ENCODE assay signal across 8 cellular contexts in genomic region chr7:30225863-30226361, GRCh38. TPM values are rescaled to one million over a fixed set of nuclear protein-coding genes. Genes with fewer than 3 reads are reported as not detected.
A peak's percentile ranks its signal among the peaks of the same experiment; 100 is the strongest.
DNase-seq lines count a peak whose midpoint lies in the region; ATAC-seq, FAIRE-seq and TF ChIP-seq lines count a peak whose summit lies in the region.

No MANE protein-coding gene starts in this region.

- FAIRE-seq in RCC 7860 (lab: Jason Lieb, UNC) = peak; percentile 80

- H3K27me3 Mint-ChIP-seq in natural killer cell treated with Interleukin-12 subunit alpha and Interleukin-12 subunit beta and Interleukin-15 and Interleukin-18, amount 100 ng/mL, for 72 hours = peaks cover 2 to 4% of the 10 kb centered on the region in 2 donors
- peaks cover 2% of the 10 kb centered on the region for H3K27me3 Mint-ChIP-seq in T-helper 2 cell treated with Interferon-gamma antibody and Interleukin-4, amounts not matched to agents 5 μg/mL and 100 μg/mL, for 36 hours (ENCODE audit: low read depth)

- peaks cover 19 to 22% of the 10 kb centered on the region in 2 donors for H3K4me1 Mint-ChIP-seq in natural killer cell treated with Interleukin-12 subunit alpha and Interleukin-12 subunit beta and Interleukin-15 and Interleukin-18, amount 100 ng/mL, for 72 hours (ENCODE audit: low read depth in 2 of 2)
- H3K4me1 Mint-ChIP-seq in T-helper 2 cell treated with Interferon-gamma antibody and Interleukin-4, amounts not matched to agents 5 μg/mL and 100 μg/mL, for 36 hours (ENCODE audit: low read depth) = peaks cover 1% of the 10 kb centered on the region

- H3K4me3 ChIP-seq in GM12864 (ENCODE audit: low read depth, low read length) (no peak overlapping the region), epithelial cell of proximal tubule (ENCODE audit: low read depth, low read length) (no peak overlapping the region)

- DNase-seq in GM12864 (ENCODE audit: low read depth) (peak; percentile 76), Kasumi-1 (lab: John Stamatoyannopoulos, UW) (peak; percentile 100), RCC 7860 (ENCODE audit: low spot score) (peak; percentile 84), epithelial cell of proximal tubule (ENCODE audit: low read depth) (peak; percentile 56), activated gamma-delta T cell treated with Interleukin-2 at 50 U/mL for 16 hours (no peak)
- DNase-seq in natural killer cell treated with Interleukin-12 subunit alpha and Interleukin-12 subunit beta and Interleukin-15 and Interleukin-18, amount 100 ng/mL, for 72 hours (ENCODE audit: low spot score) = no peak
- no peak for DNase-seq in T-helper 2 cell treated with Interferon-gamma antibody and Interleukin-4, amounts not matched to agents 5 μg/mL and 100 μg/mL, for 36 hours (ENCODE audit: low spot score)

- ATAC-seq in GM21737 (IDR thresholded peaks at IDR 0.05; ENCODE audit: unreplicated experiment) = peak; percentile 85
- ATAC-seq in natural killer cell treated with Interleukin-12 subunit alpha and Interleukin-12 subunit beta and Interleukin-15 and Interleukin-18, amount 100 ng/mL, for 72 hours = peak; percentile 66 to 69

- TF ChIP-seq CTCF in GM12864 (IDR thresholded peaks at IDR 0.05; ENCODE audit: low read depth, low read length, missing control alignments) = no peak
- no peak for TF ChIP-seq CTCF in epithelial cell of proximal tubule (conservative IDR thresholded peaks at IDR 0.05; ENCODE audit: low read depth, low read length)

- no peak overlapping the region for H3K4me3 Mint-ChIP-seq in natural killer cell treated with Interleukin-12 subunit alpha and Interleukin-12 subunit beta and Interleukin-15 and Interleukin-18, amount 100 ng/mL, for 72 hours
- H3K4me3 Mint-ChIP-seq in T-helper 2 cell treated with Interferon-gamma antibody and Interleukin-4, amounts not matched to agents 5 μg/mL and 100 μg/mL, for 36 hours = no peak overlapping the region

- H3K9me3 Mint-ChIP-seq in natural killer cell treated with Interleukin-12 subunit alpha and Interleukin-12 subunit beta and Interleukin-15 and Interleukin-18, amount 100 ng/mL, for 72 hours = no peaks in the 10 kb centered on the region
- no peaks in the 10 kb centered on the region for H3K9me3 Mint-ChIP-seq in T-helper 2 cell treated with Interferon-gamma antibody and Interleukin-4, amounts not matched to agents 5 μg/mL and 100 μg/mL, for 36 hours

- peak overlapping the region; percentile 31 to 32 for H3K27ac Mint-ChIP-seq in natural killer cell treated with Interleukin-12 subunit alpha and Interleukin-12 subunit beta and Interleukin-15 and Interleukin-18, amount 100 ng/mL, for 72 hours
- H3K27ac Mint-ChIP-seq in T-helper 2 cell treated with Interferon-gamma antibody and Interleukin-4, amounts not matched to agents 5 μg/mL and 100 μg/mL, for 36 hours = no peak overlapping the region

- no peaks in the 10 kb centered on the region for H3K36me3 Mint-ChIP-seq in natural killer cell treated with Interleukin-12 subunit alpha and Interleukin-12 subunit beta and Interleukin-15 and Interleukin-18, amount 100 ng/mL, for 72 hours
- H3K36me3 Mint-ChIP-seq in T-helper 2 cell treated with Interferon-gamma antibody and Interleukin-4, amounts not matched to agents 5 μg/mL and 100 μg/mL, for 36 hours (ENCODE audit: low read depth) = no peaks in the 10 kb centered on the region

RNA-seq across cellular contexts. Expression of gene ZNRF2, which starts 58.5 kb away (rescaled TPM):
- total RNA-seq in epithelial cell of proximal tubule = 10.4 and 16.5 TPM in 2 replicates
- total RNA-seq in natural killer cell treated with Interleukin-12 subunit alpha and Interleukin-12 subunit beta and Interleukin-15 and Interleukin-18, amount 100 ng/mL, for 72 hours = 10 to 100 TPM; 10.4 to 12.3 TPM

Comparison
In these comparisons a context has a peak if more than half of its experiments do, and no peak if none do; other contexts are left out.
1. DNase-seq: peak in GM12864 (single experiment), Kasumi-1 (2 of 2), RCC 7860 (single experiment) and epithelial cell of proximal tubule (single experiment); none in natural killer cell treated with Interleukin-12 subunit alpha and Interleukin-12 subunit beta and Interleukin-15 and Interleukin-18, amount 100 ng/mL, for 72 hours (single experiment), activated gamma-delta T cell treated with Interleukin-2 at 50 U/mL for 16 hours (single experiment) and T-helper 2 cell treated with Interferon-gamma antibody and Interleukin-4, amounts not matched to agents 5 μg/mL and 100 μg/mL, for 36 hours (single experiment).